In the genomic region with DNA sequence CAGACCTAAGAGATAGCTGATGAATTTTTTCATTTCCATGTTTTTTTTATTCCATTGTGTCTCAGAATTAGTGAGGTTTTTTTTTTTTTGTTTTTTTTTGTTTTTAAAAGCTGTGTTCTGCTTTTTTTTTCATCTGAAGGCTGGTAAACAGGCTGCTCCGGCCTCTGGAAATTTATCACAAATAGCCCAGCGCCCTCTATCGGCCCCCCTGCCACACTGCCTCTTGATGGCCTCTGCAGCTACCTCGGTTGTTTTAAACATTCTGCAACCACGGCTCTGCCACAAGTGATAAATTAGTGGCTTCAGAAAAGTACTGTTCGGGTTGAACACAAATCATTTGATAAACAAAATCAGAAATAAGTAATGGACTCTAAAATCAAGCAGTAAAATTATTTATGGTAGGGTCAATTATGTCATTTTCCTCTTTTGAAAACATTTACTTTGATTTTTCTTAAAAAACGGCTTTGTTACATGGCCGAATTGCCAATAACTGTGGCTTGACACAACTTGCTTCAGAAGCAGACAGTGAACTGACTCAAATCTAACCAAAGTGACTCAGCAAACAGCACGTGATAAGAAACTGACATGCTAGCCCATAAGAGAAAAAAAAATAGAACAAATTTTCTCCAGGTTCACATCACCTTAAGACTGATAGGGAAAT, we compare ENCODE assay signal across 8 cellular contexts.
DNase-seq lines count a peak whose midpoint lies in the region; TF ChIP-seq lines count a peak whose summit lies in the region.

No MANE protein-coding gene starts in this region.

- POLR2A ChIA-PET in CD4-positive, alpha-beta memory T cell (lab: Charles Lee; ENCODE audit: partially characterized antibody) = no interaction called here

- no peaks in the 10 kb centered on the region for H3K9me3 ChIP-seq in CD4-positive, alpha-beta memory T cell (ENCODE audit: control insufficient read depth in 1 of 2, low read length in 2 of 2)
- no peaks in the 10 kb centered on the region for H3K9me3 ChIP-seq in SJSA1 (replicated peaks)
- H3K9me3 ChIP-seq in right atrium auricular region = no peaks in the 10 kb centered on the region
- H3K9me3 ChIP-seq in sigmoid colon = no peaks in the 10 kb centered on the region

- no peak for TF ChIP-seq EP300 in sigmoid colon (IDR thresholded peaks at IDR 0.05)

- no peaks in the 10 kb centered on the region for H3K4me1 ChIP-seq in CD4-positive, alpha-beta memory T cell (ENCODE audit: insufficient read depth, low read length)
- H3K4me1 ChIP-seq in SJSA1 (replicated peaks) (no peaks in the 10 kb centered on the region), right atrium auricular region (no peaks in the 10 kb centered on the region), sigmoid colon (no peaks in the 10 kb centered on the region)

- no peaks in the 10 kb centered on the region for H3K36me3 ChIP-seq in CD4-positive, alpha-beta memory T cell (ENCODE audit: insufficient read depth, low read length)
- no peaks in the 10 kb centered on the region for H3K36me3 ChIP-seq in SJSA1
- no peaks in the 10 kb centered on the region for H3K36me3 ChIP-seq in right atrium auricular region
- no peaks in the 10 kb centered on the region for H3K36me3 ChIP-seq in sigmoid colon

- intact Hi-C loops in CD4-positive, alpha-beta memory T cell (cut with micrococcal nuclease) = no loop called here
- intact Hi-C loops in sigmoid colon (cut with DNase I) = no loop called here

- WGBS in sigmoid colon, 2 donors = 10 to 19% methylated on average over 9 of the region's 9 CpGs

- CTCF ChIA-PET in CD4-positive, alpha-beta memory T cell (lab: Charles Lee; ENCODE audit: partially characterized antibody) = interaction anchor here (0.6 to 1.0 kb wide), 2 partner anchors 8 to 1404 kb away, joined by 3 to 4 read pairs; no protein-coding TSS in a partner anchor

- DNase-seq in CD4-positive, alpha-beta memory T cell = peak in 4 of 5 donors; percentile 9 to 19 (median 11)
- peak; percentile 41 for DNase-seq in GM19240 (ENCODE audit: insufficient read length, low spot score)
- DNase-seq in HUDEP-2 (lab: John Stamatoyannopoulos, UW; ENCODE audit: unreplicated experiment in 76 of 76) = peak in 48 of 76 experiments; percentile 3 to 62 (median 32)
- DNase-seq in SJSA1 (ENCODE audit: low read depth in 1 of 2, low spot score in 2 of 2) = peak; percentile 25 to 49
- DNase-seq in activated naive CD8-positive, alpha-beta T cell treated with anti-CD3 and anti-CD28 coated beads, Interleukin-2, amount 50 U/mL, for 16 hours (ENCODE audit: low read depth, low spot score) = peak; percentile 9
- DNase-seq in right atrium auricular region (ENCODE audit: low spot score) = peak; percentile 76
- DNase-seq in sigmoid colon = peak; percentile 67
- DNase-seq in DMS153 (lab: John Stamatoyannopoulos, UW) = no peak

- no peak overlapping the region for H3K4me3 Mint-ChIP-seq in CD4-positive, alpha-beta memory T cell

- H3K4me1 Mint-ChIP-seq in CD4-positive, alpha-beta memory T cell = no peaks in the 10 kb centered on the region

- peaks cover 2 to 4% of the 10 kb centered on the region in 2 donors for H3K27me3 Mint-ChIP-seq in CD4-positive, alpha-beta memory T cell

- TF ChIP-seq CTCF in right atrium auricular region (IDR thresholded peaks at IDR 0.05) (peak; percentile 33 to 66), sigmoid colon (IDR thresholded peaks at IDR 0.05) (peak in 2 of 4 experiments; percentile 19 to 33)

- peaks cover 0 to 8% (median 0%) of the 10 kb centered on the region in 8 donors for H3K9me3 Mint-ChIP-seq in CD4-positive, alpha-beta memory T cell

- H3K36me3 Mint-ChIP-seq in CD4-positive, alpha-beta memory T cell = no peaks in the 10 kb centered on the region

- H3K27ac Mint-ChIP-seq in CD4-positive, alpha-beta memory T cell = no peak overlapping the region

- no peak overlapping the region for H3K27ac ChIP-seq in CD4-positive, alpha-beta memory T cell (ENCODE audit: low read depth, low read length)
- H3K27ac ChIP-seq in SJSA1 = no peak overlapping the region
- no peak overlapping the region for H3K27ac ChIP-seq in right atrium auricular region
- no peak overlapping the region for H3K27ac ChIP-seq in sigmoid colon

- TF ChIP-seq POLR2A in sigmoid colon (IDR thresholded peaks at IDR 0.05) = no peak

- H3K4me3 ChIP-seq in CD4-positive, alpha-beta memory T cell (ENCODE audit: low read length in 2 of 2) = no peak overlapping the region
- H3K4me3 ChIP-seq in SJSA1 (no peak overlapping the region), right atrium auricular region (no peak overlapping the region), sigmoid colon (no peak overlapping the region)

- no peaks in the 10 kb centered on the region for H3K27me3 ChIP-seq in CD4-positive, alpha-beta memory T cell (ENCODE audit: insufficient read depth, low read length)
- H3K27me3 ChIP-seq in SJSA1 (replicated peaks) = no peaks in the 10 kb centered on the region
- no peaks in the 10 kb centered on the region for H3K27me3 ChIP-seq in right atrium auricular region
- no peaks in the 10 kb centered on the region for H3K27me3 ChIP-seq in sigmoid colon
